In genomic region chr13:99981115-99982020, GRCh38 we compare ENCODE assay signal across 8 cellular contexts. TPM values are rescaled to one million over a fixed set of nuclear protein-coding genes. Genes with fewer than 3 reads are reported as not detected.
DNase-seq lines count a peak whose midpoint lies in the region; ATAC-seq, FAIRE-seq and TF ChIP-seq lines count a peak whose summit lies in the region.

TSS of gene ZIC2 (plus strand) at chr13:99981784. CDS start at chr13:99982065, 281 bp downstream.

- no peak for FAIRE-seq in RCC 7860 (lab: Jason Lieb, UNC)

- H3K4me3 ChIP-seq in CD4-positive, CD25-positive, alpha-beta regulatory T cell (ENCODE audit: low read depth, low read length) = no peak within 1 kb of the TSS
- H3K4me3 ChIP-seq in HEK293 (ENCODE audit: low read depth, low read length) (peak within 1 kb of the TSS; percentile 90), choroid plexus epithelial cell (ENCODE audit: low read depth, low read length) (peak within 1 kb of the TSS; percentile 90), lung (peak within 1 kb of the TSS; percentile 28)

- peak within 1 kb of the TSS in 1 of 3 donors; percentile 91 for H3K27ac Mint-ChIP-seq in CD4-positive, CD25-positive, alpha-beta regulatory T cell

- H3K27me3 ChIP-seq in CD4-positive, CD25-positive, alpha-beta regulatory T cell (ENCODE audit: control insufficient read depth, insufficient read depth, low read length) = peaks cover 50% of the 10 kb centered on the region
- peaks cover 23% of the 10 kb centered on the region for H3K27me3 ChIP-seq in lung (ENCODE audit: control insufficient read depth, insufficient read depth)

- no peak within 1 kb of the TSS for H3K27ac ChIP-seq in CD4-positive, CD25-positive, alpha-beta regulatory T cell (ENCODE audit: insufficient read depth, low read length, poor library complexity, severe bottlenecking)
- H3K27ac ChIP-seq in HEK293 (ENCODE audit: extremely low read depth, low read depth, low read length) = peak within 1 kb of the TSS; percentile 100
- no peak within 1 kb of the TSS for H3K27ac ChIP-seq in lung (ENCODE audit: low read depth in 1 of 2, low read length in 1 of 2)

- CTCF ChIA-PET in HEK293 (lab: Yijun Ruan, JAX) = interaction anchor here (0.6 to 0.7 kb wide), 3 partner anchors 149 to 326 kb away, joined by 3 read pairs; no protein-coding TSS in a partner anchor

- H3K9me3 ChIP-seq in CD4-positive, CD25-positive, alpha-beta regulatory T cell (ENCODE audit: control insufficient read depth in 2 of 2, low read length in 2 of 2) = peaks cover 15 to 48% of the 10 kb centered on the region in 2 experiments
- H3K9me3 ChIP-seq in HEK293 (ENCODE audit: control insufficient read depth, insufficient read depth, low read depth, low read length) (no peaks in the 10 kb centered on the region), lung (ENCODE audit: control insufficient read depth in 2 of 2, insufficient read depth in 1 of 2, low read length in 1 of 2) (peaks cover 0 to 20% of the 10 kb centered on the region in 2 donors)

- peaks cover 0 to 35% (median 15%) of the 10 kb centered on the region in 4 donors for H3K4me1 Mint-ChIP-seq in CD4-positive, CD25-positive, alpha-beta regulatory T cell

- TF ChIP-seq CTCF in HEK293 (tag by site-specific recombination; IDR thresholded peaks at IDR 0.05) (no peak), choroid plexus epithelial cell (conservative IDR thresholded peaks at IDR 0.05; ENCODE audit: low read depth, low read length) (no peak), lung (IDR thresholded peaks at IDR 0.05; ENCODE audit: control extremely low read depth, extremely low read depth) (no peak)

- peaks cover 55% of the 10 kb centered on the region for H3K4me1 ChIP-seq in CD4-positive, CD25-positive, alpha-beta regulatory T cell (ENCODE audit: control insufficient read depth, insufficient read depth, low read length, poor library complexity, severe bottlenecking)
- H3K4me1 ChIP-seq in HEK293 (ENCODE audit: control insufficient read depth, insufficient read depth, low read length) (peaks cover 8% of the 10 kb centered on the region), lung (ENCODE audit: control insufficient read depth in 2 of 2, insufficient read depth in 2 of 2, low read length in 2 of 2) (peaks cover 0 to 21% of the 10 kb centered on the region in 2 donors)

- 1 to 2% methylated on average over 54 to 120 of the region's 120 CpGs for WGBS in lung, 2 donors

- POLR2A ChIA-PET in HEK293 (lab: Yijun Ruan, JAX) = interaction anchor here (0.5 to 6.4 kb wide), 8 partner anchors 11 to 324 kb away, joined by 3 to 101 read pairs (median 6); partner anchors contain the start of genes PCCA and ZIC5

- DNase-seq in CD4-positive, CD25-positive, alpha-beta regulatory T cell = no peak
- DNase-seq in RCC 7860 (ENCODE audit: low spot score) (peak; percentile 72), choroid plexus epithelial cell (ENCODE audit: low read depth) (peak; percentile 94), lung (ENCODE audit: low spot score) (no peak)

- H3K9me3 Mint-ChIP-seq in CD4-positive, CD25-positive, alpha-beta regulatory T cell = peaks cover 1 to 19% (median 9%) of the 10 kb centered on the region in 7 donors

- ATAC-seq in CD4-positive, CD25-positive, alpha-beta regulatory T cell (ENCODE audit: low read depth in 2 of 2) = no peak
- ATAC-seq in lung (ENCODE audit: insufficient read depth, low FRiP score) = no peak
- no peak for ATAC-seq in GM21717 (IDR thresholded peaks at IDR 0.05; ENCODE audit: unreplicated experiment)
- ATAC-seq in HG03095 (IDR thresholded peaks at IDR 0.05; ENCODE audit: unreplicated experiment) = no peak
- ATAC-seq in GM19463 (IDR thresholded peaks at IDR 0.05; ENCODE audit: unreplicated experiment) = no peak

- H3K36me3 Mint-ChIP-seq in CD4-positive, CD25-positive, alpha-beta regulatory T cell = no peaks in the 10 kb centered on the region

- peak within 1 kb of the TSS; percentile 28 to 80 (median 74) for H3K4me3 Mint-ChIP-seq in CD4-positive, CD25-positive, alpha-beta regulatory T cell

- H3K36me3 ChIP-seq in CD4-positive, CD25-positive, alpha-beta regulatory T cell (ENCODE audit: control insufficient read depth, insufficient read depth, low read length) = no peaks in the 10 kb centered on the region
- peaks cover 0 to 32% of the 10 kb centered on the region in 2 experiments; a peak in 1 of 3 replicates for H3K36me3 ChIP-seq in HEK293 (ENCODE audit: control insufficient read depth in 2 of 2, insufficient read depth in 1 of 2, low read length in 2 of 2)
- no peaks in the 10 kb centered on the region for H3K36me3 ChIP-seq in lung (ENCODE audit: control insufficient read depth in 2 of 2, insufficient read depth in 2 of 2, low read length in 2 of 2)

- H3K27me3 Mint-ChIP-seq in CD4-positive, CD25-positive, alpha-beta regulatory T cell = peaks cover 68% of the 10 kb centered on the region

TF ChIP-seq in HEK293, 187 proteins besides CTCF, POLR2A, EP300 and RAD21 (continues in another document):
- TF ChIP-seq ZNF629 (tag by site-specific recombination; IDR thresholded peaks at IDR 0.05) (no peak), KLF10 (tag by site-specific recombination; IDR thresholded peaks at IDR 0.05) (peak; percentile 73), IKZF3 (tag by site-specific recombination; IDR thresholded peaks at IDR 0.05) (peak; percentile 10; the same call in 1 of the 2 replicates), ZNF341 (tag by site-specific recombination; IDR thresholded peaks at IDR 0.05; ENCODE audit: low read depth) (no peak), ZNF174 (tag by site-specific recombination; IDR thresholded peaks at IDR 0.05) (no peak), ZNF626 (tag by site-specific recombination; IDR thresholded peaks at IDR 0.05) (no peak), ZSCAN5A (tag by site-specific recombination; IDR thresholded peaks at IDR 0.05) (no peak), ZNF792 (tag by site-specific recombination; IDR thresholded peaks at IDR 0.05) (no peak), ZNF513 (tag by site-specific recombination; IDR thresholded peaks at IDR 0.05) (peak; percentile 93), ZNF677 (tag by site-specific recombination; IDR thresholded peaks at IDR 0.05) (peak; percentile 69; the same call in 1 of the 2 replicates), HOXA7 (CRISPR knock-in tag; IDR thresholded peaks at IDR 0.05; ENCODE audit: borderline replicate concordance) (no peak), GLIS2 (tag by site-specific recombination; IDR thresholded peaks at IDR 0.05) (no peak), ZNF830 (tag by site-specific recombination; IDR thresholded peaks at IDR 0.05; ENCODE audit: low read depth) (no peak), YY1 (tag by site-specific recombination; IDR thresholded peaks at IDR 0.05) (peak; percentile 24; the same call in 1 of the 2 replicates), ZNF138 (tag by site-specific recombination; IDR thresholded peaks at IDR 0.05; ENCODE audit: borderline replicate concordance) (no peak)
- TF ChIP-seq, protein P1, sequence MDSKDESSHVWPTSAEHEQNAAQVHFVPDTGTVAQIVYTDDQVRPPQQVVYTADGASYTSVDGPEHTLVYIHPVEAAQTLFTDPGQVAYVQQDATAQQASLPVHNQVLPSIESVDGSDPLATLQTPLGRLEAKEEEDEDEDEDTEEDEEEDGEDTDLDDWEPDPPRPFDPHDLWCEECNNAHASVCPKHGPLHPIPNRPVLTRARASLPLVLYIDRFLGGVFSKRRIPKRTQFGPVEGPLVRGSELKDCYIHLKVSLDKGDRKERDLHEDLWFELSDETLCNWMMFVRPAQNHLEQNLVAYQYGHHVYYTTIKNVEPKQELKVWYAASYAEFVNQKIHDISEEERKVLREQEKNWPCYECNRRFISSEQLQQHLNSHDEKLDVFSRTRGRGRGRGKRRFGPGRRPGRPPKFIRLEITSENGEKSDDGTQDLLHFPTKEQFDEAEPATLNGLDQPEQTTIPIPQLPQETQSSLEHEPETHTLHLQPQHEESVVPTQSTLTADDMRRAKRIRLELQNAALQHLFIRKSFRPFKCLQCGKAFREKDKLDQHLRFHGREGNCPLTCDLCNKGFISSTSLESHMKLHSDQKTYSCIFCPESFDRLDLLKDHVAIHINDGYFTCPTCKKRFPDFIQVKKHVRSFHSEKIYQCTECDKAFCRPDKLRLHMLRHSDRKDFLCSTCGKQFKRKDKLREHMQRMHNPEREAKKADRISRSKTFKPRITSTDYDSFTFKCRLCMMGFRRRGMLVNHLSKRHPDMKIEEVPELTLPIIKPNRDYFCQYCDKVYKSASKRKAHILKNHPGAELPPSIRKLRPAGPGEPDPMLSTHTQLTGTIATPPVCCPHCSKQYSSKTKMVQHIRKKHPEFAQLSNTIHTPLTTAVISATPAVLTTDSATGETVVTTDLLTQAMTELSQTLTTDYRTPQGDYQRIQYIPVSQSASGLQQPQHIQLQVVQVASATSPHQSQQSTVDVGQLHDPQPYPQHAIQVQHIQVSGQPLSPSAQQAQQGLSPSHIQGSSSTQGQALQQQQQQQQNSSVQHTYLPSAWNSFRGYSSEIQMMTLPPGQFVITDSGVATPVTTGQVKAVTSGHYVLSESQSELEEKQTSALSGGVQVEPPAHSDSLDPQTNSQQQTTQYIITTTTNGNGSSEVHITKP (tag by site-specific recombination; IDR thresholded peaks at IDR 0.05) = 0 out of 2 replicates have a peak, but pooled peaks have one; percentile 34

RNA-seq across cellular contexts. Expression of gene ZIC2, which starts in this region (rescaled TPM):
- not detected for total RNA-seq in CD4-positive, CD25-positive, alpha-beta regulatory T cell
- not detected for polyA plus RNA-seq in CD4-positive, CD25-positive, alpha-beta regulatory T cell
- under 1 TPM in 1 of 2 donors, not detected in 1; 0.06 TPM for total RNA-seq in lung
- polyA plus RNA-seq in lung = not detected

Comparison
In these comparisons a context has a peak if more than half of its experiments do, and no peak if none do; other contexts are left out.
1. DNase-seq: peak in RCC 7860 (single experiment) and choroid plexus epithelial cell (single experiment); none in CD4-positive, CD25-positive, alpha-beta regulatory T cell (0 of 3) and lung (single experiment).